ENCODE assay signal across 8 cellular contexts in the genomic region with DNA sequence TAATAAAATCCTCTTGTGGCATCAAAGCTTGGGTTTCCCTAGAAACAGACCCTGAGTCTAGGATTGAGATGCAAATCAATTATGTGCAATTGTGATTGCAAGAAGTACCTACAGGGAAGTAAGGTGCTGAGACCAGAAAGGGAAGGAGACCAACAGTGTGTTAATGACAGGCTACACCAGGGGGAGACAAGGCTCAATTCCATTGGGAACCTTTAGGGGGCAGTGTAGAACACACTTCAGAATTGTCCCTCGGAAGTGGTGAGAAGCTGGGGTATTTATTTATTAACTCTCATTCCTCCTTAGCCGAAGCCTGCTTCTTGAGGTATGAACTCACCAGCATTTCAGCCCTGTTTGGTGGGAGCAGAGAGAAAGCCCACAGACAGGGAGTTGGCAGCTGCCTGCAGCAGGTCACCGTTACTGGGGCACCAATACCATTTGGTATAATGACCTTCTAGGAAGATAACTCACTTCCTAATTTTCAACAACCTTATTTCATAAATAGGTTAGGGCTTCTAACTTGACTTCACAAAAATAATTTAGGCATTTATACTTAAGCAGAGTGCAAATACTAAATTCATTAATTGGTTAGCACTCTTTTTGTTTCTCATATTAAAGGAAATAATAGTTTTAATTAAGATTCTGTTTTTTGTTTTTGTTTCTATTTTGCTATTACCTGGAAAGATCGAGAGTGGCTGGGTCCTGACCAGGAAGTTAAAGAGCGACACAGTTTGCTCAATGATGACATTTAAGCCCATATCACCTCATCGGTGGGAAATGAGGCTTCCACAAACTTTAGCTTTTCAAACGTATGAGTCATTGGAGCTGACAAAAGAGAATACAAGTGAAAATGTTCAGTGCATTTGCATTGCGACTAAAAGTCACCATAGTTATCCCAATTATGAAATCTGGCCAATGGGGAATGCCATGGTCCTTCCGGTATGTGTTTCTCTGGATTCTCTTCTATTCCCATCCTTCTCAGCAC.
DNase-seq lines count a peak whose midpoint lies in the region; ATAC-seq and TF ChIP-seq lines count a peak whose summit lies in the region.

No MANE protein-coding gene starts in this region.

- ATAC-seq in HG02798 (IDR thresholded peaks at IDR 0.05; ENCODE audit: poor library complexity, unreplicated experiment), result peak; percentile 95

- no peaks in the 10 kb centered on the region for H3K27me3 ChIP-seq in tibial nerve
- H3K27me3 ChIP-seq in ovary, result no peaks in the 10 kb centered on the region

- H3K4me3 ChIP-seq in tibial nerve (no peak overlapping the region), ovary (no peak overlapping the region)

- peak; percentile 73 for DNase-seq in A172 (ENCODE audit: low spot score)
- peak; percentile 29 for DNase-seq in G401 (ENCODE audit: low spot score)
- peak; percentile 82 for DNase-seq in NOMO-1 treated with DMSO at 0.1 percent for 48 hours (lab: John Stamatoyannopoulos, UW; ENCODE audit: unreplicated experiment)
- peak; percentile 11 to 65 for DNase-seq in T47D (ENCODE audit: low read depth in 1 of 2, low spot score in 1 of 2)
- DNase-seq in left kidney (ENCODE audit: low read depth, low spot score), result peak; percentile 70
- DNase-seq in tibial nerve (ENCODE audit: low spot score in 2 of 2), result peak in 1 of 2 donors; percentile 15
- DNase-seq in ovary, result no peak

- TF ChIP-seq POLR2A in tibial nerve (IDR thresholded peaks at IDR 0.05) (no peak), ovary (IDR thresholded peaks at IDR 0.05) (no peak)

- peaks cover 0 to 7% (median 0%) of the 10 kb centered on the region in 4 donors for H3K4me1 ChIP-seq in tibial nerve
- H3K4me1 ChIP-seq in ovary (ENCODE audit: insufficient read depth), result no peaks in the 10 kb centered on the region

- H3K27ac ChIP-seq in tibial nerve (no peak overlapping the region), ovary (no peak overlapping the region)

- no peaks in the 10 kb centered on the region for H3K9me3 ChIP-seq in tibial nerve
- H3K9me3 ChIP-seq in ovary, result no peaks in the 10 kb centered on the region

- H3K36me3 ChIP-seq in tibial nerve, result no peaks in the 10 kb centered on the region
- H3K36me3 ChIP-seq in ovary, result no peaks in the 10 kb centered on the region

- in situ Hi-C loops in G401 (cut with HindIII; ENCODE audit: low sequenced_read_pairs) (no loop called here), T47D (cut with HindIII; ENCODE audit: low pct_unique_long_range_greater_than_20kb, low sequenced_read_pairs) (no loop called here)

- intact Hi-C loops in ovary (cut with DNase I), result no loop called here

- peak; percentile 49 to 74 (median 55) for TF ChIP-seq CTCF in tibial nerve (IDR thresholded peaks at IDR 0.05)
- no peak for TF ChIP-seq CTCF in ovary (IDR thresholded peaks at IDR 0.05)

- TF ChIP-seq EP300 in tibial nerve (IDR thresholded peaks at IDR 0.05) (no peak), ovary (IDR thresholded peaks at IDR 0.05) (no peak)

- WGBS in tibial nerve, 2 donors, result 57 to 68% methylated on average over 9 of the region's 9 CpGs
- WGBS in ovary, 3 donors, result 84 to 86% (median 86%) methylated on average over 9 of the region's 9 CpGs

Comparison
In these comparisons a context has a peak if more than half of its experiments do, and no peak if none do; other contexts are left out.
1. DNase-seq: peak in A172 (single experiment), G401 (single experiment), NOMO-1 treated with DMSO at 0.1 percent for 48 hours (single experiment), T47D (2 of 2) and left kidney (single experiment); none in ovary (0 of 5).
2. CTCF ChIP-seq: peak in tibial nerve (5 of 5); none in ovary (0 of 3).